In the genomic region with DNA sequence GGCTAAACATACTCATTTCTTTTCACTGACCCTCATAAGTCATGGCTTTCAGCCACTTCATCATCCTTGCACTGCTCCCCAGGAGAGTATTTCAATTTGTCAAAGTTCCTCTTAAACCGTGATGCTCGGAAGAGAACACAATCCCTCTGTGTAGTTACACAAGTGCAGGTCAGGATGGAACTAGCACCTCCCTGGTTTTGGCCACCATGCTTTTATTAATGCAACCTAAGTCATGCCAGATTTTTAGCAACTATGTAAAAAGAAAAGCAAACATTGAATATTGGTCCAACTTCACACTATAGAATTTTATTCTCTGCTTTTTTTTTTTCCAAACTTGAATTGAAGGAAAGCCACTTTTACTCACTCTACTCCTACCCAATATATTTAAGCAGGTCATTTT, we compare ENCODE assay signal across 8 cellular contexts. TPM values are rescaled to one million over a fixed set of nuclear protein-coding genes. Genes with fewer than 3 reads are reported as not detected.
"Had no signal": no experiment of that assay in that cellular context is flagged by ENCODE, and none has a peak within 500 bp of the region (broad histone marks: within the 10 kb centered on the region; RNA-seq: fewer than 3 reads in every experiment).

No MANE protein-coding gene starts in this region.

- H3K27me3 Mint-ChIP-seq: IgD-negative memory B cell had no signal

- H3K27ac ChIP-seq: HL-60 had no signal

- DNase-seq: IMR-90, KBM-7 had no signal

- H3K4me1 Mint-ChIP-seq: IgD-negative memory B cell had no signal

- H3K4me3 ChIP-seq: K562 had no signal

- H3K27ac Mint-ChIP-seq: IgD-negative memory B cell had no signal

- H3K36me3 Mint-ChIP-seq: IgD-negative memory B cell had no signal

- FAIRE-seq: HepG2, HTR-8/SVneo, K562 had no signal

- H3K4me3 Mint-ChIP-seq: IgD-negative memory B cell had no signal

- ATAC-seq: HepG2, K562 had no signal

RNA-seq across cellular contexts. Expression of a gene that starts 45.2 kb away (rescaled TPM):
- total RNA-seq: HepG2, HT-29, IMR-90, K562 had no signal
- polyA plus RNA-seq: HepG2, IgD-negative memory B cell, IMR-90, K562 had no signal
